Comparison of ENCODE assay signal across 14 cellular contexts in genomic region chr11:15671216-15671615, GRCh38.
DNase-seq lines count a peak whose midpoint lies in the region; ATAC-seq and TF ChIP-seq lines count a peak whose summit lies in the region.
"Had no signal": no experiment of that assay in that cellular context is flagged by ENCODE, and none has a peak within 500 bp of the region (broad histone marks: within the 10 kb centered on the region; RNA-seq: fewer than 3 reads in every experiment).

No MANE protein-coding gene starts in this region.

- H3K79me2 ChIP-seq in smooth muscle cell (ENCODE audit: low read depth), result no peaks in the 10 kb centered on the region

- TF ChIP-seq CTCF in IMR-90 (conservative IDR thresholded peaks at IDR 0.05; ENCODE audit: low read depth, low read length) (no peak), smooth muscle cell (IDR thresholded peaks at IDR 0.05; ENCODE audit: borderline replicate concordance, insufficient read depth, poor library complexity, severe bottlenecking) (no peak)

- peaks cover 7% of the 10 kb centered on the region for H3K9me3 Mint-ChIP-seq in dendritic cell treated with granulocyte-macrophage colony-stimulating factor and Interleukin-4, amounts not matched to agents 40 ng/mL and 50 ng/mL, for 4 days

- peak overlapping the region; percentile 99 for H2BK12ac ChIP-seq in mesenchymal stem cell (ENCODE audit: low read length in 2 of 2)

- H3K27me3 ChIP-seq in IMR-90 (ENCODE audit: control insufficient read depth, insufficient read depth, low read length) (no peaks in the 10 kb centered on the region), mesenchymal stem cell (ENCODE audit: control insufficient read depth in 1 of 2, insufficient read depth in 1 of 2, low read length in 2 of 2) (peaks cover 14 to 25% of the 10 kb centered on the region in 2 experiments), smooth muscle cell (ENCODE audit: low read depth) (no peaks in the 10 kb centered on the region)

- H3K4me2 ChIP-seq in IMR-90 (ENCODE audit: low read depth, low read length), result no peak overlapping the region
- no peak overlapping the region for H3K4me2 ChIP-seq in mesenchymal stem cell (ENCODE audit: low read length, poor library complexity, severe bottlenecking)
- H3K4me2 ChIP-seq in smooth muscle cell, result peak overlapping the region; percentile 52

- 0 out of 2 replicates have a peak overlapping the region, but pooled peaks have one; percentile 49 for H3K14ac ChIP-seq in IMR-90 (replicated peaks; ENCODE audit: low read depth, low read length)
- peak overlapping the region in 1 of 2 experiments; percentile 45 for H3K14ac ChIP-seq in mesenchymal stem cell (ENCODE audit: low read length in 2 of 2)

- no peaks in the 10 kb centered on the region for H3K36me3 Mint-ChIP-seq in dendritic cell treated with granulocyte-macrophage colony-stimulating factor and Interleukin-4, amounts not matched to agents 40 ng/mL and 50 ng/mL, for 4 days (ENCODE audit: low read depth)
- H3K36me3 Mint-ChIP-seq: CD4-positive, alpha-beta memory T cell had no signal

- no peaks in the 10 kb centered on the region for H3K79me1 ChIP-seq in IMR-90 (ENCODE audit: low read depth in 1 of 2, low read length in 2 of 2)
- H3K79me1 ChIP-seq in mesenchymal stem cell (replicated peaks; ENCODE audit: low read length, poor library complexity, severe bottlenecking), result no peaks in the 10 kb centered on the region

- H3K4me1 ChIP-seq in IMR-90 (ENCODE audit: control insufficient read depth, insufficient read depth, low read length), result no peaks in the 10 kb centered on the region
- no peaks in the 10 kb centered on the region for H3K4me1 ChIP-seq in mesenchymal stem cell (ENCODE audit: control insufficient read depth, insufficient read depth, low read depth, low read length)
- peaks cover 6% of the 10 kb centered on the region for H3K4me1 ChIP-seq in smooth muscle cell (ENCODE audit: low read depth)

- BruUV-seq in IMR-90 (replicated peaks; lab: Mats Ljungman, UMichigan), result no TSS peak

- H2BK5ac ChIP-seq in IMR-90 (ENCODE audit: low read depth, low read length, poor library complexity, severe bottlenecking), result no peak overlapping the region
- H2BK5ac ChIP-seq in mesenchymal stem cell (ENCODE audit: low read depth, low read length, poor library complexity, severe bottlenecking), result no peak overlapping the region

- H3K9ac ChIP-seq in IMR-90 (ENCODE audit: low read depth, low read length) (no peak overlapping the region), mesenchymal stem cell (ENCODE audit: low read length) (no peak overlapping the region), smooth muscle cell (ENCODE audit: low read depth) (no peak overlapping the region)

- H3K18ac ChIP-seq in IMR-90 (ENCODE audit: low read depth, low read length) (peak overlapping the region; percentile 6; the same call in 1 of the 2 replicates), mesenchymal stem cell (ENCODE audit: low read depth in 1 of 2, low read length in 2 of 2) (peak overlapping the region; percentile 50 to 86)

- H4K91ac ChIP-seq in IMR-90 (ENCODE audit: insufficient read depth, low read depth, low read length) (peak overlapping the region; percentile 4; the same call in 1 of the 2 replicates), mesenchymal stem cell (ENCODE audit: low read length) (peak overlapping the region; percentile 92)

- H3K27me3 Mint-ChIP-seq in dendritic cell treated with granulocyte-macrophage colony-stimulating factor and Interleukin-4, amounts not matched to agents 40 ng/mL and 50 ng/mL, for 4 days, result peaks cover 28% of the 10 kb centered on the region

- H3K4me1 Mint-ChIP-seq in dendritic cell treated with granulocyte-macrophage colony-stimulating factor and Interleukin-4, amounts not matched to agents 40 ng/mL and 50 ng/mL, for 4 days (ENCODE audit: low read depth), result no peaks in the 10 kb centered on the region
- H3K4me1 Mint-ChIP-seq: B cell; CD4-positive, alpha-beta memory T cell; H9 had no signal

- dilution Hi-C loops in IMR-90 (cut with HindIII; ENCODE audit: low sequenced_read_pairs, unreplicated experiment), result no loop called here

- no peak overlapping the region for H3K56ac ChIP-seq in IMR-90 (ENCODE audit: extremely low read depth, insufficient read depth, low read length)

- H2BK20ac ChIP-seq in IMR-90 (ENCODE audit: low read depth, low read length), result peak overlapping the region; percentile 45

- H3K23ac ChIP-seq in IMR-90 (ENCODE audit: low read depth, low read length), result no peak overlapping the region
- H3K23ac ChIP-seq in mesenchymal stem cell (ENCODE audit: low read length in 2 of 2), result peak overlapping the region in 1 of 2 experiments; percentile 63

- peak overlapping the region; percentile 44 for H2AK9ac ChIP-seq in IMR-90 (replicated peaks; ENCODE audit: low read depth, low read length, poor library complexity)

- H3K36me3 ChIP-seq in IMR-90 (ENCODE audit: control insufficient read depth, insufficient read depth, low read length) (no peaks in the 10 kb centered on the region), mesenchymal stem cell (ENCODE audit: control insufficient read depth in 1 of 2, insufficient read depth in 2 of 2, low read depth in 1 of 2, low read length in 2 of 2) (no peaks in the 10 kb centered on the region), smooth muscle cell (ENCODE audit: low read depth) (no peaks in the 10 kb centered on the region)

- H4K5ac ChIP-seq in IMR-90 (ENCODE audit: low read depth, low read length), result no peak overlapping the region

- no peaks in the 10 kb centered on the region for H4K20me1 ChIP-seq in IMR-90 (ENCODE audit: insufficient read depth, low read length)
- no peaks in the 10 kb centered on the region for H4K20me1 ChIP-seq in smooth muscle cell (ENCODE audit: low read depth)

- ATAC-seq in IMR-90 (ENCODE audit: low read depth), result no peak
- no peak for ATAC-seq in GM19463 (IDR thresholded peaks at IDR 0.05; ENCODE audit: unreplicated experiment)
- no peak for ATAC-seq in HG02870 (IDR thresholded peaks at IDR 0.05; ENCODE audit: unreplicated experiment)
- ATAC-seq: GM12878 had no signal

- no peak for TF ChIP-seq RAD21 in IMR-90 (IDR thresholded peaks at IDR 0.05; ENCODE audit: low read length)

- H3K27ac ChIP-seq in IMR-90 (ENCODE audit: insufficient read depth, low read length) (no peak overlapping the region), mesenchymal stem cell (ENCODE audit: low read length, poor library complexity, severe bottlenecking) (no peak overlapping the region), smooth muscle cell (ENCODE audit: low read depth) (peak overlapping the region; percentile 37)
- H3K27ac ChIP-seq: C4-2B had no signal

- peak overlapping the region in 1 of 2 experiments; percentile 5; a peak in 1 of 4 replicates for H4K8ac ChIP-seq in IMR-90 (ENCODE audit: low read depth in 2 of 2, low read length in 2 of 2)
- H4K8ac ChIP-seq in mesenchymal stem cell (ENCODE audit: low read length), result peak overlapping the region; percentile 71

- in situ Hi-C loops in IMR-90 (cut with MboI; ENCODE audit: low sequenced_read_pairs), result no loop called here

- H3K9me3 ChIP-seq in IMR-90 (ENCODE audit: control insufficient read depth, insufficient read depth, low read length) (0 out of 2 replicates have a peak, but pooled peaks cover 3% of the 10 kb centered on the region), mesenchymal stem cell (ENCODE audit: control insufficient read depth, low read length) (peaks cover 4% of the 10 kb centered on the region), smooth muscle cell (replicated peaks; ENCODE audit: low read depth) (no peaks in the 10 kb centered on the region)

- H3K4ac ChIP-seq in IMR-90 (ENCODE audit: low read depth, low read length) (peak overlapping the region; percentile 50), mesenchymal stem cell (ENCODE audit: low read depth in 1 of 2, low read length in 2 of 2) (peak overlapping the region in 1 of 2 experiments; percentile 96)

- peaks cover 6% of the 10 kb centered on the region for H3K9me1 ChIP-seq in IMR-90 (ENCODE audit: insufficient read depth, low read length)

- CTCF ChIA-PET in IMR-90 (lab: Yijun Ruan, JAX), result no interaction called here

- H2BK120ac ChIP-seq in IMR-90 (ENCODE audit: low read depth, low read length), result peak overlapping the region; percentile 14
- peak overlapping the region; percentile 90 for H2BK120ac ChIP-seq in mesenchymal stem cell (ENCODE audit: low read depth, low read length)

- H3K4me3 ChIP-seq in IMR-90 (ENCODE audit: insufficient read depth, low read depth, low read length) (no peak overlapping the region), mesenchymal stem cell (ENCODE audit: insufficient read depth in 1 of 2, low read depth in 1 of 2, low read length in 2 of 2) (no peak overlapping the region), smooth muscle cell (no peak overlapping the region)
- H3K4me3 ChIP-seq: GM12878 had no signal

- DNase-seq in IMR-90 (no peak), mesenchymal stem cell (no peak), smooth muscle cell (lab: John Stamatoyannopoulos, UW; ENCODE audit: unreplicated experiment) (no peak)
- no peak for DNase-seq in stimulated activated CD4-positive, alpha-beta T cell treated with anti-CD3 and anti-CD28 coated beads, Interleukin-15, amount 100 ng/mL, for 24 hours
- DNase-seq: DMS79, GOT3, H9 had no signal

- no peak for TF ChIP-seq POLR2A in IMR-90 (IDR thresholded peaks at IDR 0.05; ENCODE audit: low read depth, low read length)

- POLR2A ChIA-PET in IMR-90 (lab: Charles Lee; ENCODE audit: unreplicated experiment), result no interaction called here

- peak overlapping the region; percentile 13 for H2AFZ ChIP-seq in IMR-90 (replicated peaks; ENCODE audit: low read length, poor library complexity)
- no peak overlapping the region for H2AFZ ChIP-seq in mesenchymal stem cell (ENCODE audit: low read depth, low read length)
- no peak overlapping the region for H2AFZ ChIP-seq in smooth muscle cell (ENCODE audit: low read depth)

- H3K27ac Mint-ChIP-seq in dendritic cell treated with granulocyte-macrophage colony-stimulating factor and Interleukin-4, amounts not matched to agents 40 ng/mL and 50 ng/mL, for 4 days, result peak overlapping the region; percentile 10
- H3K27ac Mint-ChIP-seq: B cell; CD4-positive, alpha-beta memory T cell; H9 had no signal

- peak overlapping the region; percentile 68 for H2AK5ac ChIP-seq in IMR-90 (ENCODE audit: low read depth, low read length)
- H2AK5ac ChIP-seq in mesenchymal stem cell (ENCODE audit: low read length, severe bottlenecking), result no peak overlapping the region

- intact Hi-C loops in IMR-90 (cut with micrococcal nuclease), result no loop called here
- intact Hi-C loops in dendritic cell treated with granulocyte-macrophage colony-stimulating factor and Interleukin-4, amounts not matched to agents 40 ng/mL and 50 ng/mL, for 4 days (cut with micrococcal nuclease), result no loop called here

- H3K4me3 Mint-ChIP-seq in dendritic cell treated with granulocyte-macrophage colony-stimulating factor and Interleukin-4, amounts not matched to agents 40 ng/mL and 50 ng/mL, for 4 days, result no peak overlapping the region
- H3K4me3 Mint-ChIP-seq: B cell; CD4-positive, alpha-beta memory T cell; H9 had no signal

- peaks cover 7% of the 10 kb centered on the region for H3F3A ChIP-seq in smooth muscle cell (ENCODE audit: low read depth)

- H2BK15ac ChIP-seq in IMR-90 (ENCODE audit: low read depth, low read length) (peak overlapping the region; percentile 35; the same call in 1 of the 3 replicates), mesenchymal stem cell (ENCODE audit: low read depth, poor library complexity, severe bottlenecking) (peak overlapping the region; percentile 63)

TF ChIP-seq in IMR-90, 13 proteins besides CTCF, POLR2A, EP300 and RAD21 (continues in another document):
- no peak for TF ChIP-seq RFX5 (IDR thresholded peaks at IDR 0.05; ENCODE audit: low read depth, low read length)
- TF ChIP-seq MAFK (IDR thresholded peaks at IDR 0.05; ENCODE audit: low read depth, low read length), result no peak
